Comparison of ENCODE assay signal across 7 cellular contexts in the genomic region with DNA sequence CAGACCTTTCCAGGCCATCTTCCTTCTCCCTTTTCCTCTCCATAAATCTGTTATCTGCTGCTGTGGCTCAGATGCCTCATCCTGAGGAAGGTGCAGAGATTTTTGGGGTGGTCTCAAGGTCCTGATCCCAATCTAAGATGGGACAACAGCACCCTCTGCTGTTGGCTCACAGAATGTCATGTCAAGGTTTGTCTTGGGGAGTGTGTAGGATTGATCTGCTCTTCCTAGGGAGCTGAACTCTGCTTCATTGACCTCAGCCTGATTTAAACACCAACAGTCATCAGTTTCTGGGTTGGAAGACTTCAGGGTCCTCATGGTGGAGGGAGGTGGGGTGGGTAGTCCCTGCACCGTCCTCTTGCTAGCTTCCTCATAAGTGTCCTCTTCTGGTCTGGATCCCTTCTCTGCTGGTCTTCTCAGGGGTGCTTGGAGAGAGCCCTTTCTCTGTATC.
DNase-seq lines count a peak whose midpoint lies in the region; ATAC-seq and TF ChIP-seq lines count a peak whose summit lies in the region.

No MANE protein-coding gene starts in this region.

- POLR2A ChIA-PET in activated B cell treated with CpG ODN at 0.5 μM for 24 hours (lab: Charles Lee) = interaction anchor here (1.2 to 1.5 kb wide), 4 partner anchors 76 to 195 kb away, joined by 3 to 4 read pairs (median 3); no protein-coding TSS in a partner anchor

- H3K27ac ChIP-seq in caudate nucleus (ENCODE audit: low read depth, low read length) = no peak overlapping the region

- H3K4me1 Mint-ChIP-seq in activated B cell treated with CpG ODN at 0.5 μM for 24 hours = peaks cover 5% of the 10 kb centered on the region

- H3K4me3 Mint-ChIP-seq in activated B cell treated with CpG ODN at 0.5 μM for 24 hours = no peak overlapping the region

- no peaks in the 10 kb centered on the region for H3K27me3 Mint-ChIP-seq in activated B cell treated with CpG ODN at 0.5 μM for 24 hours

- CTCF ChIA-PET in activated B cell treated with CpG ODN at 0.5 μM for 24 hours (lab: Charles Lee) = interaction anchor here (0.6 to 9.9 kb wide), 26 partner anchors 9 to 663 kb away, joined by 3 to 160 read pairs (median 6); a partner anchor contains a TSS

- DNase-seq in GM10266 (ENCODE audit: extremely low spot score) = peak; percentile 47
- DNase-seq in NCI-H1048 (lab: John Stamatoyannopoulos, UW) = peak; percentile 20
- DNase-seq in activated B cell treated with CpG ODN at 0.5 μM for 24 hours = peak; percentile 48
- DNase-seq in caudate nucleus (lab: John Stamatoyannopoulos, UW) = peak in 44 of 61 donors; percentile 1 to 77 (median 35)
- peak in 1 of 2 donors; percentile 70 for DNase-seq in left colon
- DNase-seq in stimulated activated CD4-positive, alpha-beta T cell treated with anti-CD3 and anti-CD28 coated beads, Interleukin-4, amount 100 ng/mL, for 1 hour = peak; percentile 66

- H3K36me3 Mint-ChIP-seq in activated B cell treated with CpG ODN at 0.5 μM for 24 hours (ENCODE audit: low read depth) = peaks cover 23% of the 10 kb centered on the region

- TF ChIP-seq CTCF in GM10266 (IDR thresholded peaks at IDR 0.05; ENCODE audit: control insufficient read depth, insufficient read depth, low read depth, missing control alignments) = peak; percentile 86
- TF ChIP-seq CTCF in activated B cell treated with CpG ODN at 0.5 μM for 24 hours (IDR thresholded peaks at IDR 0.05) = peak; percentile 83

- H3K9me3 Mint-ChIP-seq in activated B cell treated with CpG ODN at 0.5 μM for 24 hours = no peaks in the 10 kb centered on the region

- intact Hi-C loops in activated B cell treated with CpG ODN at 0.5 μM for 24 hours (cut with micrococcal nuclease) = loop anchor here (1.0 to 5.0 kb wide), 7 partner anchors 75 to 435 kb away; a partner anchor contains a TSS
- intact Hi-C loops in left colon (cut with DNase I, micrococcal nuclease) = loop anchor here in 1 of 2 donors (5.0 kb wide), 1 partner anchor 195 kb away; no protein-coding TSS in a partner anchor

- peak; percentile 54 for ATAC-seq in activated B cell treated with CpG ODN at 0.5 μM for 24 hours (ENCODE audit: low read depth)
- ATAC-seq in left colon = peak; percentile 68
- ATAC-seq in HG02759 (IDR thresholded peaks at IDR 0.05; ENCODE audit: unreplicated experiment) = no peak

- H3K27ac Mint-ChIP-seq in activated B cell treated with CpG ODN at 0.5 μM for 24 hours = no peak overlapping the region
